1 cellular context compared by ENCODE assay signal in the genomic region with DNA sequence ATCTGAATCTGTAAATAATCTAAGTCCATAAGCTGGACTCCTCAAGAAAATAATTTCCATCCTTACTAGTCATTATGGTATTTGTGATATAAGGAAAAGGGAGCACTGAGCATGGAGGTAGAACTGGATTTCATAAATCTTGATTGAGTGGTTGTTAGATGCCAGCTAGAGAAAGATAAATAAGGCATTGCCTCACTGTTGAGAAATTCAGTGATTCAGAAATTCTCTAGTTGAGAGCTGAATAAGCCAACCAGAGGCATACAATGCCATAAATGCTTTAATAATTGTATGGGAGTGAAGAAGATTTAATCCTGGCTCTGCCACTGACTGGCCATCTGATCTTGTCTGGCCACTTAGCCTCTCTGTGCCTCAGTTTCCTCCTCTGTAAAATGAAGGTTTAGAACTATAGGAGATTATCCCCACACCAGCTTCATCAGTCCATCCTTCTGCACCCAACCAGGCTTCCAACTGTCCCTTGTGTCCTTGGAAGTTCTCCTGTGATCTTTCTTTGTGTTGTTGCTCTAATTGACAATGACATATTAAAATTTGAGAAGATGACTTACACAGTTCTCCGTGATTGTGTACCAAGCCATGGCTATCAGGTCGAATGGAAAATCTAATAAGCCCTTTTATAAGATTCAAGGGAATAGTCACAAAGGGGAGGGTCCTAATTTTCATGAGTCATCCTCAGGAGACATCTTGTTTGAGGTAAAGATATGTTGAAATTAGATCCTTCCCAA.
TF ChIP-seq lines count a peak whose summit lies in the region.

No MANE protein-coding gene starts in this region.

TF ChIP-seq in GM23338, 12 proteins besides CTCF, POLR2A, EP300 and RAD21:
- TF ChIP-seq EZH2 (IDR thresholded peaks at IDR 0.05; ENCODE audit: low read depth, unreplicated experiment): no peak
- no peak for TF ChIP-seq CREB1 (CRISPR knock-in tag; IDR thresholded peaks at IDR 0.05; ENCODE audit: low read depth)
- TF ChIP-seq, protein P1, sequence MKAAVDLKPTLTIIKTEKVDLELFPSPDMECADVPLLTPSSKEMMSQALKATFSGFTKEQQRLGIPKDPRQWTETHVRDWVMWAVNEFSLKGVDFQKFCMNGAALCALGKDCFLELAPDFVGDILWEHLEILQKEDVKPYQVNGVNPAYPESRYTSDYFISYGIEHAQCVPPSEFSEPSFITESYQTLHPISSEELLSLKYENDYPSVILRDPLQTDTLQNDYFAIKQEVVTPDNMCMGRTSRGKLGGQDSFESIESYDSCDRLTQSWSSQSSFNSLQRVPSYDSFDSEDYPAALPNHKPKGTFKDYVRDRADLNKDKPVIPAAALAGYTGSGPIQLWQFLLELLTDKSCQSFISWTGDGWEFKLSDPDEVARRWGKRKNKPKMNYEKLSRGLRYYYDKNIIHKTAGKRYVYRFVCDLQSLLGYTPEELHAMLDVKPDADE (IDR thresholded peaks at IDR 0.05): no peak
- no peak for TF ChIP-seq STAT1 (IDR thresholded peaks at IDR 0.05; ENCODE audit: unreplicated experiment)
- no peak for TF ChIP-seq NANOG (IDR thresholded peaks at IDR 0.05; ENCODE audit: borderline replicate concordance)
- TF ChIP-seq ZNF331 (CRISPR knock-in tag; IDR thresholded peaks at IDR 0.05; ENCODE audit: low read depth): no peak
- TF ChIP-seq EZH2phosphoT487 (IDR thresholded peaks at IDR 0.05; ENCODE audit: unreplicated experiment): no peak
- TF ChIP-seq ZNF114 (CRISPR knock-in tag; IDR thresholded peaks at IDR 0.05): no peak
- no peak for TF ChIP-seq JUNB (IDR thresholded peaks at IDR 0.05; ENCODE audit: unreplicated experiment)
- TF ChIP-seq, protein P2, sequence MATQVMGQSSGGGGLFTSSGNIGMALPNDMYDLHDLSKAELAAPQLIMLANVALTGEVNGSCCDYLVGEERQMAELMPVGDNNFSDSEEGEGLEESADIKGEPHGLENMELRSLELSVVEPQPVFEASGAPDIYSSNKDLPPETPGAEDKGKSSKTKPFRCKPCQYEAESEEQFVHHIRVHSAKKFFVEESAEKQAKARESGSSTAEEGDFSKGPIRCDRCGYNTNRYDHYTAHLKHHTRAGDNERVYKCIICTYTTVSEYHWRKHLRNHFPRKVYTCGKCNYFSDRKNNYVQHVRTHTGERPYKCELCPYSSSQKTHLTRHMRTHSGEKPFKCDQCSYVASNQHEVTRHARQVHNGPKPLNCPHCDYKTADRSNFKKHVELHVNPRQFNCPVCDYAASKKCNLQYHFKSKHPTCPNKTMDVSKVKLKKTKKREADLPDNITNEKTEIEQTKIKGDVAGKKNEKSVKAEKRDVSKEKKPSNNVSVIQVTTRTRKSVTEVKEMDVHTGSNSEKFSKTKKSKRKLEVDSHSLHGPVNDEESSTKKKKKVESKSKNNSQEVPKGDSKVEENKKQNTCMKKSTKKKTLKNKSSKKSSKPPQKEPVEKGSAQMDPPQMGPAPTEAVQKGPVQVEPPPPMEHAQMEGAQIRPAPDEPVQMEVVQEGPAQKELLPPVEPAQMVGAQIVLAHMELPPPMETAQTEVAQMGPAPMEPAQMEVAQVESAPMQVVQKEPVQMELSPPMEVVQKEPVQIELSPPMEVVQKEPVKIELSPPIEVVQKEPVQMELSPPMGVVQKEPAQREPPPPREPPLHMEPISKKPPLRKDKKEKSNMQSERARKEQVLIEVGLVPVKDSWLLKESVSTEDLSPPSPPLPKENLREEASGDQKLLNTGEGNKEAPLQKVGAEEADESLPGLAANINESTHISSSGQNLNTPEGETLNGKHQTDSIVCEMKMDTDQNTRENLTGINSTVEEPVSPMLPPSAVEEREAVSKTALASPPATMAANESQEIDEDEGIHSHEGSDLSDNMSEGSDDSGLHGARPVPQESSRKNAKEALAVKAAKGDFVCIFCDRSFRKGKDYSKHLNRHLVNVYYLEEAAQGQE (IDR thresholded peaks at IDR 0.05; ENCODE audit: unreplicated experiment): no peak
- no peak for TF ChIP-seq POLR2AphosphoS5 (IDR thresholded peaks at IDR 0.05; ENCODE audit: low read depth)
TF ChIP-seq in GM23338: peak in this region for 0.
